ENCODE assay signal across 18 cellular contexts in the genomic region with DNA sequence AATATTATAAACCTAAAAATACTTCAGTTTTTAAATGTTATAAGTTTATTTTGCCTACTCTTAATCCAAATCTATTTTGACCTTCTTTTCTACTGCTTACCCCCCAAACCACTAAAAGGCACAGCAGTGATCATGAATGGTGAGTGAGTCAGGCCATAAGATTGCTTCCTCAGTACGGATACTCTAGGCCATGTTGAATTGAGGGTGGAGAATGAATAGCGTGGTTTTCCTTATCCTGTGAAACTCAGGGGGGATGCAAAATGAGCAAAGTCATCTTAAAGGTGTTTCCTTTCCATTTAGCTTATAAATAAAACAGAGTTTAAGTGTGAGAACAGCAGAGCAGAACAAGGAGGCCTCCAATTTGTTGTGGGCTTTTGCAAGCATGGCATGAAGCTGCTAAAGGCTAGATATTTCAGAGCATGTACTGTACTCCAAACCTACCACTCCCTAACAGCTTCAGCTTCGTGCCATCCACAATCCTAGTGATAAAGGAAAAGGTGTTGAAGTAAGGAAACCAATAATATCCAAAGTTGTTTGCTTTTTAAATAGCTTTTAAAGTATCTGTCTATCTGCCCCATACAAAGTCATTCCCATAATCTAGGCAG. TPM values are rescaled to one million over a fixed set of nuclear protein-coding genes. Genes with fewer than 3 reads are reported as not detected.
A peak's percentile ranks its signal among the peaks of the same experiment; 100 is the strongest.
DNase-seq lines count a peak whose midpoint lies in the region; FAIRE-seq and TF ChIP-seq lines count a peak whose summit lies in the region.
"Had no signal": no experiment of that assay in that cellular context is flagged by ENCODE, and none has a peak within 500 bp of the region (broad histone marks: within the 10 kb centered on the region; RNA-seq: fewer than 3 reads in every experiment).

No MANE protein-coding gene starts in this region.

- dilution Hi-C loops in mammary epithelial cell (cut with HindIII; ENCODE audit: low sequenced_read_pairs): no loop called here

- peaks cover 8% of the 10 kb centered on the region for H3K4me1 ChIP-seq in mammary epithelial cell (ENCODE audit: insufficient read depth, low read length)
- H3K4me1 ChIP-seq: transverse colon had no signal

- in situ Hi-C loops in mammary epithelial cell (cut with MboI; ENCODE audit: low sequenced_read_pairs in 2 of 2): no loop called here

- no peaks in the 10 kb centered on the region for H3K9me3 Mint-ChIP-seq in MCF 10A (ENCODE audit: unreplicated experiment)
- no peaks in the 10 kb centered on the region for H3K9me3 Mint-ChIP-seq in stimulated activated naive CD8-positive, alpha-beta T cell treated with anti-CD3 and anti-CD28 coated beads, Interleukin-15, Interleukin-2, amounts not matched to agents 100 ng/mL and 50 ng/mL, for 24 hours
- H3K9me3 Mint-ChIP-seq: activated T-helper 1 cell treated with anti-CD3 and anti-CD28 coated beads, Interleukin-12 subunit alpha, Interleukin-12 subunit beta, Interleukin-2, Interleukin-4 antibody, amounts not matched to agents 30 ng/mL and 10 ng/mL and 1 ng/mL, durations not matched to agents 14 hours and 24 hours and 36 hours; natural killer cell had no signal

- H3K36me3 ChIP-seq in mammary epithelial cell (ENCODE audit: insufficient read depth, low read length) (peaks cover 20% of the 10 kb centered on the region), SK-N-MC (ENCODE audit: insufficient read depth, low read length) (peaks cover 87% of the 10 kb centered on the region)

- peak overlapping the region; percentile 20 for H3K4me2 ChIP-seq in mammary epithelial cell (ENCODE audit: insufficient read depth, low read depth, low read length)

- H3K9ac ChIP-seq in mammary epithelial cell (ENCODE audit: insufficient read depth, low read length) (no peak overlapping the region), SK-N-MC (ENCODE audit: insufficient read length) (no peak overlapping the region)

- DNase-seq in mammary epithelial cell: peak; percentile 45
- DNase-seq in MCF 10A (ENCODE audit: unreplicated experiment): no peak
- DNase-seq in SK-N-MC (ENCODE audit: low read depth, low spot score): no peak
- peak; percentile 52 for DNase-seq in fibroblast of the aortic adventitia (ENCODE audit: low read depth)
- DNase-seq in NCI-H1436 treated with DMSO at 0.1 percent for 48 hours (lab: John Stamatoyannopoulos, UW): no peak
- DNase-seq in activated effector memory CD4-positive, alpha-beta T cell treated with anti-CD3 and anti-CD28 coated beads, Interleukin-2, amount 50 U/mL, for 16 hours: no peak
- no peak for DNase-seq in frontal cortex (ENCODE audit: low spot score in 2 of 2)
- DNase-seq: DND-41, erythroblast, natural killer cell, NCI-H1092, NCI-H510A, SHP77, transverse colon had no signal

- BruUV-seq in mammary epithelial cell (replicated peaks; lab: Mats Ljungman, UMichigan): no TSS peak
- BruUV-seq in MCF 10A (replicated peaks; lab: Mats Ljungman, UMichigan): no TSS peak

- CTCF ChIA-PET in mammary epithelial cell (lab: Charles Lee; ENCODE audit: low non-redundant PET): no interaction called here
- CTCF ChIA-PET in MCF 10A (lab: Yijun Ruan, JAX): interaction anchor here (1.1 kb wide), 1 partner anchor 433 kb away, joined by 3 read pairs; no protein-coding TSS in a partner anchor

- H2AFZ ChIP-seq in mammary epithelial cell (ENCODE audit: low read depth, low read length): no peak overlapping the region

- H3K4me3 ChIP-seq in mammary epithelial cell (replicated peaks in 1 of 3; ENCODE audit: insufficient read depth in 1 of 3, low read depth in 2 of 3, low read length in 3 of 3) (no peak overlapping the region), SK-N-MC (no peak overlapping the region), fibroblast of the aortic adventitia (ENCODE audit: low read depth, low read length) (no peak overlapping the region)
- H3K4me3 ChIP-seq: transverse colon had no signal

- H3K27me3 Mint-ChIP-seq in MCF 10A (ENCODE audit: insufficient read depth, unreplicated experiment): no peaks in the 10 kb centered on the region
- no peaks in the 10 kb centered on the region for H3K27me3 Mint-ChIP-seq in stimulated activated naive CD8-positive, alpha-beta T cell treated with anti-CD3 and anti-CD28 coated beads, Interleukin-15, Interleukin-2, amounts not matched to agents 100 ng/mL and 50 ng/mL, for 24 hours

- TF ChIP-seq CTCF in mammary epithelial cell (conservative IDR thresholded peaks at IDR 0.05 in 1 of 2, IDR thresholded peaks at IDR 0.05 in 1 of 2; ENCODE audit: extremely low read depth in 1 of 2, insufficient read depth in 1 of 2, low read depth in 1 of 2, low read length in 2 of 2): no peak
- TF ChIP-seq CTCF in MCF 10A (IDR thresholded peaks at IDR 0.05; ENCODE audit: unreplicated experiment): no peak
- TF ChIP-seq CTCF in fibroblast of the aortic adventitia (IDR thresholded peaks at IDR 0.05; ENCODE audit: insufficient read depth, low read length): no peak

- H3K9me3 ChIP-seq in mammary epithelial cell (replicated peaks; ENCODE audit: insufficient read depth, low read length) (no peaks in the 10 kb centered on the region), SK-N-MC (ENCODE audit: low read depth, low read length) (no peaks in the 10 kb centered on the region)
- H3K9me3 ChIP-seq: transverse colon had no signal

- intact Hi-C loops in mammary epithelial cell (cut with micrococcal nuclease): no loop called here
- intact Hi-C loops in MCF 10A (cut with micrococcal nuclease): no loop called here

- no peaks in the 10 kb centered on the region for H3K79me2 ChIP-seq in mammary epithelial cell (ENCODE audit: insufficient read depth, low read length)

- no peak overlapping the region for H3K27ac Mint-ChIP-seq in MCF 10A (ENCODE audit: low read depth, unreplicated experiment)
- peak overlapping the region; percentile 5 for H3K27ac Mint-ChIP-seq in stimulated activated naive CD8-positive, alpha-beta T cell treated with anti-CD3 and anti-CD28 coated beads, Interleukin-15, Interleukin-2, amounts not matched to agents 100 ng/mL and 50 ng/mL, for 24 hours
- H3K27ac Mint-ChIP-seq: activated T-helper 1 cell treated with anti-CD3 and anti-CD28 coated beads, Interleukin-12 subunit alpha, Interleukin-12 subunit beta, Interleukin-2, Interleukin-4 antibody, amounts not matched to agents 30 ng/mL and 10 ng/mL and 1 ng/mL, durations not matched to agents 14 hours and 24 hours and 36 hours had no signal

- no peaks in the 10 kb centered on the region for H3K27me3 ChIP-seq in mammary epithelial cell (ENCODE audit: insufficient read depth, low read length)
- H3K27me3 ChIP-seq: transverse colon had no signal

- peaks cover 80% of the 10 kb centered on the region for H3K36me3 Mint-ChIP-seq in MCF 10A (ENCODE audit: insufficient read depth, unreplicated experiment)
- H3K36me3 Mint-ChIP-seq in stimulated activated naive CD8-positive, alpha-beta T cell treated with anti-CD3 and anti-CD28 coated beads, Interleukin-15, Interleukin-2, amounts not matched to agents 100 ng/mL and 50 ng/mL, for 24 hours (ENCODE audit: low read depth): peaks cover 69% of the 10 kb centered on the region

- H4K20me1 ChIP-seq in mammary epithelial cell (ENCODE audit: insufficient read depth, low read length): no peaks in the 10 kb centered on the region

- no peak overlapping the region for H3K4me3 Mint-ChIP-seq in MCF 10A (ENCODE audit: unreplicated experiment)
- H3K4me3 Mint-ChIP-seq in stimulated activated naive CD8-positive, alpha-beta T cell treated with anti-CD3 and anti-CD28 coated beads, Interleukin-15, Interleukin-2, amounts not matched to agents 100 ng/mL and 50 ng/mL, for 24 hours: no peak overlapping the region
- H3K4me3 Mint-ChIP-seq: activated T-helper 1 cell treated with anti-CD3 and anti-CD28 coated beads, Interleukin-12 subunit alpha, Interleukin-12 subunit beta, Interleukin-2, Interleukin-4 antibody, amounts not matched to agents 30 ng/mL and 10 ng/mL and 1 ng/mL, durations not matched to agents 14 hours and 24 hours and 36 hours; natural killer cell had no signal

- no peak for FAIRE-seq in frontal cortex (lab: Jason Lieb, UNC)

- POLR2A ChIA-PET in MCF 10A (lab: Yijun Ruan, JAX): interaction anchor here (1.4 kb wide), 1 partner anchor 16 kb away, joined by 3 read pairs; no protein-coding TSS in a partner anchor

- H3K4me1 Mint-ChIP-seq in MCF 10A (ENCODE audit: insufficient read depth, unreplicated experiment): no peaks in the 10 kb centered on the region
- peaks cover 18% of the 10 kb centered on the region for H3K4me1 Mint-ChIP-seq in stimulated activated naive CD8-positive, alpha-beta T cell treated with anti-CD3 and anti-CD28 coated beads, Interleukin-15, Interleukin-2, amounts not matched to agents 100 ng/mL and 50 ng/mL, for 24 hours (ENCODE audit: low read depth)
- H3K4me1 Mint-ChIP-seq: natural killer cell had no signal

- no peak overlapping the region for H3K27ac ChIP-seq in mammary epithelial cell (ENCODE audit: insufficient read depth, low read depth, low read length)
- H3K27ac ChIP-seq in SK-N-MC: 0 out of 2 replicates have a peak overlapping the region, but pooled peaks have one; percentile 6
- H3K27ac ChIP-seq: transverse colon had no signal

- 74% methylated on average over 3 of the region's 3 CpGs for WGBS in mammary epithelial cell (ENCODE audit: low coverage, missing lambda C conversion rate)

RNA-seq across cellular contexts. Expression of a gene that starts 25.0 kb away (rescaled TPM):
- under 1 TPM in 1 of 2 donors, not detected in 1; 0.17 TPM for total RNA-seq in mammary epithelial cell
- polyA plus RNA-seq in mammary epithelial cell: not detected
- not detected for polyA minus RNA-seq in mammary epithelial cell
- not detected in 2 replicates for total RNA-seq in MCF 10A (2022)
- total RNA-seq in fibroblast of the aortic adventitia (ENCODE audit: low replicate concordance): not detected in 2 replicates
- total RNA-seq in frontal cortex: 0.41 TPM
- total RNA-seq: activated T-helper 1 cell treated with anti-CD3 and anti-CD28 coated beads, Interleukin-12 subunit alpha, Interleukin-12 subunit beta, Interleukin-2, Interleukin-4 antibody, amounts not matched to agents 30 ng/mL and 10 ng/mL and 1 ng/mL, durations not matched to agents 14 hours and 24 hours and 36 hours; cardiac septum; natural killer cell; skeletal muscle tissue; transverse colon had no signal

Comparison
In these comparisons a context has a peak if more than half of its experiments do, and no peak if none do; other contexts are left out.
1. DNase-seq: peak in mammary epithelial cell (single experiment) and fibroblast of the aortic adventitia (single experiment); none in MCF 10A (single experiment), SK-N-MC (single experiment), NCI-H1436 treated with DMSO at 0.1 percent for 48 hours (single experiment), activated effector memory CD4-positive, alpha-beta T cell treated with anti-CD3 and anti-CD28 coated beads, Interleukin-2, amount 50 U/mL, for 16 hours (single experiment) and frontal cortex (0 of 2).